1 cellular context compared by ENCODE assay signal in the genomic region with DNA sequence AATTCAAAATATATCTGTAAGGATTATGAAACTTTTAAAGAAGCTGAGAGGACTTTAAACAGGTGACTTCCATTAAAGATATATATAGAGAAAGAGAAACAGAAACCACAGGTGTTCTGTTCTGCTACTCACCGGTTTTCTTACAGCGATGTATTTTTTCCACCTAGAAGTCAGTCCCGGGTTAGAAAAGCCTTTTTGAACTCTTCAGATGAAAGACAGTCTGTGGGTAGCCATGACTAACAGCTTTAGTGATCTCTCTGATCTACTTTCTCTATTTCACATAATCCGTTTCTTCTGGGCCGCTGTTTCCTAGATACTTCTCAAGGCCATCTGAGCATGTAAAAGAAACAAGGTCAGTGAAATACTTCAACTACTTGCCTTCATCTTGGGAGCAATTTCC.
TF ChIP-seq lines count a peak whose summit lies in the region.

No MANE protein-coding gene starts in this region.

TF ChIP-seq in HepG2, 621 proteins besides CTCF, POLR2A, EP300 and RAD21:
- no peak for TF ChIP-seq KDM1A (CRISPR knock-in tag; IDR thresholded peaks at IDR 0.05)
- no peak for TF ChIP-seq ZIK1 (CRISPR knock-in tag; IDR thresholded peaks at IDR 0.05; ENCODE audit: borderline replicate concordance, low read depth)
- TF ChIP-seq KAT8 (CRISPR knock-in tag; IDR thresholded peaks at IDR 0.05) = no peak
